In genomic region chr1:150146853-150147542, GRCh38 we compare ENCODE assay signal across 16 cellular contexts. TPM values are rescaled to one million over a fixed set of nuclear protein-coding genes. Genes with fewer than 3 reads are reported as not detected.
DNase-seq lines count a peak whose midpoint lies in the region; ATAC-seq and TF ChIP-seq lines count a peak whose summit lies in the region.
"Had no signal": no experiment of that assay in that cellular context is flagged by ENCODE, and none has a peak within 500 bp of the region (broad histone marks: within the 10 kb centered on the region; RNA-seq: fewer than 3 reads in every experiment).

No MANE protein-coding gene starts in this region.

- intact Hi-C loops in left ventricle myocardium superior (cut with micrococcal nuclease), result no loop called here
- intact Hi-C loops in dorsolateral prefrontal cortex (cut with DNase I), result no loop called here

- peak overlapping the region; percentile 9 to 55 (median 34) for H3K4me3 Mint-ChIP-seq in T-cell
- H3K4me3 Mint-ChIP-seq: activated CD4-positive, alpha-beta memory T cell treated with anti-CD3 and anti-CD28 coated beads, Interleukin-2, amount 10 ng/mL, durations not matched to agents 7 days and 5 days had no signal

- H3K27ac ChIP-seq in cardiac muscle cell, result peak overlapping the region; percentile 98
- H3K27ac ChIP-seq in dorsolateral prefrontal cortex, result peak overlapping the region in 49 of 59 donors; percentile 5 to 96 (median 69)
- H3K27ac ChIP-seq: PC-9, right lobe of liver had no signal

- no peaks in the 10 kb centered on the region for H3K27me3 ChIP-seq in cardiac muscle cell
- H3K27me3 ChIP-seq in dorsolateral prefrontal cortex, result no peaks in the 10 kb centered on the region
- H3K27me3 ChIP-seq: right lobe of liver had no signal

- ATAC-seq in left ventricle myocardium superior, result no peak
- peak in 1 of 4 experiments; percentile 16 for ATAC-seq in T-cell (replicated peaks in 1 of 4)
- ATAC-seq in HG02678 (IDR thresholded peaks at IDR 0.05; ENCODE audit: unreplicated experiment), result no peak
- ATAC-seq: left colon, right lobe of liver had no signal

- peaks cover 55 to 62% (median 57%) of the 10 kb centered on the region in 3 donors for H3K4me1 Mint-ChIP-seq in T-cell

- TF ChIP-seq CTCF in cardiac muscle cell (IDR thresholded peaks at IDR 0.05; ENCODE audit: low read depth, low read length), result no peak
- no peak for TF ChIP-seq CTCF in dorsolateral prefrontal cortex (IDR thresholded peaks at IDR 0.05 in 54 of 56, conservative IDR thresholded peaks at IDR 0.05 in 2 of 56; ENCODE audit: low read depth in 1 of 56, partially characterized antibody in 56 of 56)

- no peaks in the 10 kb centered on the region for H3K36me3 ChIP-seq in cardiac muscle cell
- H3K36me3 ChIP-seq: right lobe of liver had no signal

- no peaks in the 10 kb centered on the region for H3K9me3 Mint-ChIP-seq in T-cell
- H3K9me3 Mint-ChIP-seq: activated CD4-positive, alpha-beta memory T cell treated with anti-CD3 and anti-CD28 coated beads, Interleukin-2, amount 10 ng/mL, durations not matched to agents 7 days and 5 days had no signal

- H3K27ac Mint-ChIP-seq in T-cell, result peak overlapping the region; percentile 68 to 72
- H3K27ac Mint-ChIP-seq: activated CD4-positive, alpha-beta memory T cell treated with anti-CD3 and anti-CD28 coated beads, Interleukin-2, amount 10 ng/mL, durations not matched to agents 7 days and 5 days had no signal

- DNase-seq in cardiac muscle cell (ENCODE audit: low read depth in 1 of 2, low spot score in 1 of 2) (peak in 1 of 2 donors; percentile 36), left ventricle myocardium superior (no peak), T-cell (no peak), dorsolateral prefrontal cortex (no peak), ureter (ENCODE audit: low spot score) (peak; percentile 31), HT-29 (ENCODE audit: low spot score) (no peak), HuH-7 (ENCODE audit: low spot score) (no peak)
- DNase-seq: activated CD4-positive, alpha-beta memory T cell treated with anti-CD3 and anti-CD28 coated beads, Interleukin-2, amount 10 ng/mL, durations not matched to agents 7 days and 5 days; aorta; foreskin melanocyte; KBM-7; left colon; NCI-H774; PC-9; right lobe of liver had no signal

- H3K4me3 ChIP-seq in cardiac muscle cell (no peak overlapping the region), dorsolateral prefrontal cortex (no peak overlapping the region)
- H3K4me3 ChIP-seq: PC-9, right lobe of liver had no signal

- H3K27me3 Mint-ChIP-seq in T-cell, result no peaks in the 10 kb centered on the region

- no peaks in the 10 kb centered on the region for H3K9me3 ChIP-seq in cardiac muscle cell (ENCODE audit: low read depth)
- H3K9me3 ChIP-seq: right lobe of liver had no signal

- CTCF ChIA-PET in T-cell (lab: Charles Lee), result no interaction called here

- POLR2A ChIA-PET in T-cell (lab: Charles Lee), result interaction anchor here in 1 of 2 donors (0.7 kb wide), 1 partner anchor 11 kb away, joined by 4 read pairs; no protein-coding TSS in a partner anchor

- H3K36me3 Mint-ChIP-seq in T-cell, result peaks cover 11% of the 10 kb centered on the region

- peaks cover 51% of the 10 kb centered on the region for H3K4me1 ChIP-seq in cardiac muscle cell (ENCODE audit: low read depth)

RNA-seq across cellular contexts. Expression of gene PLEKHO1, which starts 2.7 kb away (rescaled TPM):
- total RNA-seq in cardiac muscle cell (94.1 and 102 TPM in 2 replicates), left ventricle myocardium superior (44.3 TPM), T-cell (100 to 1,000 TPM in 3 of 5 donors, 10 to 100 TPM in 2; 68.9 to 183 (median 154) TPM), dorsolateral prefrontal cortex (100 to 1,000 TPM in 1 of 120 experiments, 10 to 100 TPM in 119; 30.1 to 103 (median 57.3) TPM), ureter (28.9 TPM)
- 143 and 149 TPM in 2 replicates for polyA plus RNA-seq in cardiac muscle cell
- 0.05 and 0.18 TPM in 2 replicates for total RNA-seq in HT-29 (2014; rRNA removed; shearing (Covaris generic))

Comparison
In these comparisons a context has a peak if more than half of its experiments do, and no peak if none do; other contexts are left out.
1. RNA of gene PLEKHO1, which starts 2.7 kb away (total RNA-seq): 68.9 to 183 TPM in T-cell, 94.1 to 102 TPM in cardiac muscle cell, 30.1 to 103 TPM in dorsolateral prefrontal cortex, 44.3 TPM in left ventricle myocardium superior (single experiment) and 28.9 TPM in ureter (single experiment); 0.05 to 0.18 TPM in HT-29; every median in the first group is over 10 times any median in the second.